In the genomic region with DNA sequence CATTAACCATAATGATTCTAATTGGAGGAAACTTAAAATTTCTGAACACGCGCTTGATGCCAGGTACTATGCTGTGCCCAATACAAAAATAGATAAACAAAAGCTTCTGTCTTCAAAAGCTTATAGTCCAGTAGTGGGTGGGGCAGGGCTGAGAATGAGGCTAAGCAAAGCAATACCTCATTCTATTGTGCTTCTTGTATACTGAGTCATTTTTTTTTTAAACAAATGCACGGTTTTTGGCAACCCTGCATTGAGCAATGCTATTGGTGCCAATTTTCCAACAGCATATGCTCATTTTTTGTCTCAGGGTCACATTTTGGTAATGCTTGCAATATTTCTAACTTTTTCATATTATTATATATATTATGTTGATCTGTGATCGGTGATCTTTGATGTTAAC, we compare ENCODE assay signal across 25 cellular contexts. TPM values are rescaled to one million over a fixed set of nuclear protein-coding genes. Genes with fewer than 3 reads are reported as not detected.
A peak's percentile ranks its signal among the peaks of the same experiment; 100 is the strongest.
DNase-seq lines count a peak whose midpoint lies in the region; ATAC-seq and TF ChIP-seq lines count a peak whose summit lies in the region.
"Had no signal": no experiment of that assay in that cellular context is flagged by ENCODE, and none has a peak within 500 bp of the region (broad histone marks: within the 10 kb centered on the region; RNA-seq: fewer than 3 reads in every experiment).

No MANE protein-coding gene starts in this region.

- peak; percentile 88 for DNase-seq in AG08395 (ENCODE audit: low spot score)
- peak; percentile 88 for DNase-seq in GM23248
- peak; percentile 52 for DNase-seq in amniotic stem cell (lab: John Stamatoyannopoulos, UW)
- DNase-seq in fibroblast of mammary gland (ENCODE audit: low read depth): peak; percentile 63
- DNase-seq in stimulated activated CD4-positive, alpha-beta T cell treated with anti-CD3 and anti-CD28 coated beads, Interleukin-4, amount 100 ng/mL, for 4 hours: no peak
- no peak for DNase-seq in T-helper 1 cell
- no peak for DNase-seq in adrenal gland
- DNase-seq: activated CD4-positive, alpha-beta T cell treated with anti-CD3 and anti-CD28 coated beads, Interleukin-2, amount 50 U/mL, for 1 hour; activated CD8-positive, alpha-beta memory T cell treated with anti-CD3 and anti-CD28 coated beads, Interleukin-2, amount 50 U/mL, for 4 hours; activated naive CD8-positive, alpha-beta T cell treated with anti-CD3 and anti-CD28 coated beads, Interleukin-2, amount 10 ng/mL, durations not matched to agents 7 days and 5 days; CD4-positive, CD25-positive, alpha-beta regulatory T cell; DMS 273 treated with DMSO at 0.1 percent for 48 hours; kidney; NCI-H1105; PC-9; posterior cingulate gyrus; right lobe of liver; stimulated activated CD8-positive, alpha-beta memory T cell treated with anti-CD3 and anti-CD28 coated beads, Interleukin-4, amount 100 ng/mL, for 48 hours had no signal

- TF ChIP-seq CTCF in fibroblast of mammary gland (conservative IDR thresholded peaks at IDR 0.05; ENCODE audit: control insufficient read depth, insufficient read depth, low read depth, low read length): no peak
- TF ChIP-seq CTCF in adrenal gland (IDR thresholded peaks at IDR 0.05): no peak

- ATAC-seq in GM21528 (IDR thresholded peaks at IDR 0.05; ENCODE audit: low FRiP score, unreplicated experiment): no peak
- ATAC-seq: HepG2, right lobe of liver had no signal

- no peak overlapping the region for H3K9ac ChIP-seq in GM23248
- H3K9ac ChIP-seq: neural progenitor cell had no signal

- 43 to 47% methylated on average over 4 of the region's 4 CpGs for WGBS in GM23248 (ENCODE audit: low coverage in 1 of 2, low lambda C conversion rate in 2 of 2, missing lambda C conversion rate in 2 of 2), 2 experiments
- 75 to 82% (median 79%) methylated on average over 4 of the region's 4 CpGs for WGBS in adrenal gland, 4 donors

- H3K27ac ChIP-seq in GM23248 (no peak overlapping the region), adrenal gland (no peak overlapping the region)
- H3K27ac ChIP-seq: cardiac muscle cell, neural progenitor cell, PC-9, right lobe of liver, VCaP had no signal

- in situ Hi-C loops in GM23248 (cut with MboI): no loop called here

- H3K4me1 ChIP-seq in GM23248 (ENCODE audit: insufficient read depth) (peaks cover 11% of the 10 kb centered on the region; the same call in 1 of the 2 replicates), adrenal gland (replicated peaks in 1 of 2) (no peaks in the 10 kb centered on the region)
- H3K4me1 ChIP-seq: neural progenitor cell, right lobe of liver had no signal

- H3K4me2 ChIP-seq in GM23248 (ENCODE audit: unreplicated experiment): no peak overlapping the region
- H3K4me2 ChIP-seq: neural progenitor cell, PC-9 had no signal

- no peaks in the 10 kb centered on the region for H3F3A ChIP-seq in GM23248 (ENCODE audit: insufficient read depth)

- H2AFZ ChIP-seq in GM23248: no peak overlapping the region
- H2AFZ ChIP-seq: PC-9 had no signal

- H3K79me2 ChIP-seq in GM23248 (ENCODE audit: insufficient read depth): no peaks in the 10 kb centered on the region

- no peaks in the 10 kb centered on the region for H4K20me1 ChIP-seq in GM23248 (ENCODE audit: insufficient read depth)

- intact Hi-C loops in adrenal gland (cut with DNase I): no loop called here

- no peaks in the 10 kb centered on the region for H3K9me2 ChIP-seq in GM23248 (ENCODE audit: insufficient read depth)

- TF ChIP-seq POLR2A in adrenal gland (IDR thresholded peaks at IDR 0.05): no peak

- H3K27me3 ChIP-seq in GM23248 (replicated peaks; ENCODE audit: insufficient read depth) (0 out of 2 replicates have a peak, but pooled peaks cover 6% of the 10 kb centered on the region), adrenal gland (no peaks in the 10 kb centered on the region)
- H3K27me3 ChIP-seq: cardiac muscle cell, neural progenitor cell, right lobe of liver had no signal

- H3K36me3 ChIP-seq in GM23248 (ENCODE audit: low read depth) (no peaks in the 10 kb centered on the region), adrenal gland (replicated peaks in 1 of 2) (no peaks in the 10 kb centered on the region)
- H3K36me3 ChIP-seq: cardiac muscle cell, neural progenitor cell, right lobe of liver had no signal

- H3K9me3 ChIP-seq in GM23248 (ENCODE audit: low read depth) (no peaks in the 10 kb centered on the region), adrenal gland (replicated peaks in 1 of 3) (no peaks in the 10 kb centered on the region)
- H3K9me3 ChIP-seq: right lobe of liver had no signal

- H3K4me3 ChIP-seq in GM23248: no peak overlapping the region
- H3K4me3 ChIP-seq in fibroblast of mammary gland (ENCODE audit: control insufficient read depth, low read depth, low read length): no peak overlapping the region
- no peak overlapping the region for H3K4me3 ChIP-seq in adrenal gland
- H3K4me3 ChIP-seq: cardiac muscle cell, lung, neural progenitor cell, PC-9, right lobe of liver had no signal

RNA-seq across cellular contexts. Expression of gene HNF1B, which starts 34.7 kb away (rescaled TPM):
- not detected in 2 replicates for total RNA-seq in GM23248 (2014; rRNA removed; shearing (Covaris generic))
- polyA plus RNA-seq in GM23248 (2016; fragmentation: Nextera tagmentation; extraction: Ambion mirVana) (not detected in 2 replicates), adrenal gland (under 1 TPM in 1 of 3 donors, not detected in 2; 0.03 TPM)
- total RNA-seq in adrenal gland: under 1 TPM in 2 of 8 donors, not detected in 6; 0.08 to 0.11 TPM
- total RNA-seq: cardiac muscle cell; CD4-positive, CD25-positive, alpha-beta regulatory T cell; endothelial cell of umbilical vein; PC-9 had no signal
- polyA plus RNA-seq: cardiac muscle cell; CD4-positive, CD25-positive, alpha-beta regulatory T cell; endothelial cell of umbilical vein had no signal

Comparison
In these comparisons a context has a peak if more than half of its experiments do, and no peak if none do; other contexts are left out.
1. DNase-seq: peak in AG08395 (single experiment), GM23248 (single experiment), amniotic stem cell (single experiment) and fibroblast of mammary gland (single experiment); none in stimulated activated CD4-positive, alpha-beta T cell treated with anti-CD3 and anti-CD28 coated beads, Interleukin-4, amount 100 ng/mL, for 4 hours (0 of 2), T-helper 1 cell (0 of 5) and adrenal gland (0 of 7).